Comparison of ENCODE assay signal across 11 cellular contexts in genomic region chr15:98860647-98861041, GRCh38.
DNase-seq lines count a peak whose midpoint lies in the region; ATAC-seq and TF ChIP-seq lines count a peak whose summit lies in the region.
"Had no signal": no experiment of that assay in that cellular context is flagged by ENCODE, and none has a peak within 500 bp of the region (broad histone marks: within the 10 kb centered on the region; RNA-seq: fewer than 3 reads in every experiment).

No MANE protein-coding gene starts in this region.

- H3K9ac ChIP-seq in colonic mucosa (ENCODE audit: low read depth in 2 of 2, low read length in 2 of 2): no peak overlapping the region

- H3K9me3 Mint-ChIP-seq in activated T-cell treated with anti-CD3 and anti-CD28 coated beads, Interleukin-2, amount 50 U/mL, for 72 hours: no peaks in the 10 kb centered on the region
- H3K9me3 Mint-ChIP-seq in T-helper 2 cell treated with Interferon-gamma antibody and Interleukin-4, amounts not matched to agents 5 μg/mL and 100 μg/mL, for 36 hours: no peaks in the 10 kb centered on the region
- no peaks in the 10 kb centered on the region for H3K9me3 Mint-ChIP-seq in immature natural killer cell
- H3K9me3 Mint-ChIP-seq: dendritic cell treated with granulocyte-macrophage colony-stimulating factor and Interleukin-4, amounts not matched to agents 40 ng/mL and 50 ng/mL, for 4 days had no signal

- peak overlapping the region; percentile 21 to 40 for H3K4me3 Mint-ChIP-seq in activated T-cell treated with anti-CD3 and anti-CD28 coated beads, Interleukin-2, amount 50 U/mL, for 72 hours
- H3K4me3 Mint-ChIP-seq in T-helper 2 cell treated with Interferon-gamma antibody and Interleukin-4, amounts not matched to agents 5 μg/mL and 100 μg/mL, for 36 hours: peak overlapping the region; percentile 36
- peak overlapping the region in 4 of 5 donors; percentile 59 to 91 (median 74) for H3K4me3 Mint-ChIP-seq in immature natural killer cell
- H3K4me3 Mint-ChIP-seq: dendritic cell treated with granulocyte-macrophage colony-stimulating factor and Interleukin-4, amounts not matched to agents 40 ng/mL and 50 ng/mL, for 4 days had no signal

- no peaks in the 10 kb centered on the region for H3K36me3 ChIP-seq in upper lobe of right lung
- no peaks in the 10 kb centered on the region for H3K36me3 ChIP-seq in colonic mucosa

- TF ChIP-seq CTCF in upper lobe of right lung (IDR thresholded peaks at IDR 0.05): no peak
- TF ChIP-seq CTCF in colonic mucosa (IDR thresholded peaks at IDR 0.05): no peak

- H3K27me3 Mint-ChIP-seq in activated T-cell treated with anti-CD3 and anti-CD28 coated beads, Interleukin-2, amount 50 U/mL, for 72 hours (ENCODE audit: low read depth): no peaks in the 10 kb centered on the region
- no peaks in the 10 kb centered on the region for H3K27me3 Mint-ChIP-seq in T-helper 2 cell treated with Interferon-gamma antibody and Interleukin-4, amounts not matched to agents 5 μg/mL and 100 μg/mL, for 36 hours (ENCODE audit: low read depth)
- peaks cover 0 to 11% (median 0%) of the 10 kb centered on the region in 3 donors for H3K27me3 Mint-ChIP-seq in immature natural killer cell (ENCODE audit: low read depth in 3 of 3)
- H3K27me3 Mint-ChIP-seq: dendritic cell treated with granulocyte-macrophage colony-stimulating factor and Interleukin-4, amounts not matched to agents 40 ng/mL and 50 ng/mL, for 4 days had no signal

- DNase-seq in activated T-cell treated with anti-CD3 and anti-CD28 coated beads, Interleukin-2, amount 50 U/mL, for 72 hours: no peak
- DNase-seq in activated T-cell treated with anti-CD3 and anti-CD28 coated beads, Interleukin-2, amount 50 U/mL, for 1 hour: no peak
- no peak for DNase-seq in T-helper 2 cell treated with Interferon-gamma antibody and Interleukin-4, amounts not matched to agents 5 μg/mL and 100 μg/mL, for 36 hours (ENCODE audit: low spot score)
- DNase-seq in immature natural killer cell: peak in 2 of 3 donors; percentile 14 to 39
- DNase-seq in upper lobe of right lung: no peak
- no peak for DNase-seq in NCI-H524 treated with DMSO at 0.1 percent for 48 hours (lab: John Stamatoyannopoulos, UW)
- no peak for DNase-seq in colonic mucosa
- no peak for DNase-seq in amygdala (lab: John Stamatoyannopoulos, UW)
- DNase-seq: AML-193; stimulated activated CD4-positive, alpha-beta T cell treated with anti-CD3 and anti-CD28 coated beads, Interleukin-12 subunit alpha, Interleukin-12 subunit beta, amount 100 ng/mL, for 4 hours had no signal

- peaks cover 43% of the 10 kb centered on the region for H3K4me1 ChIP-seq in upper lobe of right lung
- H3K4me1 ChIP-seq in colonic mucosa: peaks cover 4% of the 10 kb centered on the region

- intact Hi-C loops in upper lobe of right lung (cut with DNase I): no loop called here
- intact Hi-C loops in colonic mucosa (cut with DNase I): no loop called here

- peaks cover 57% of the 10 kb centered on the region for H3K4me1 Mint-ChIP-seq in activated T-cell treated with anti-CD3 and anti-CD28 coated beads, Interleukin-2, amount 50 U/mL, for 72 hours (ENCODE audit: low read depth)
- peaks cover 39% of the 10 kb centered on the region for H3K4me1 Mint-ChIP-seq in T-helper 2 cell treated with Interferon-gamma antibody and Interleukin-4, amounts not matched to agents 5 μg/mL and 100 μg/mL, for 36 hours (ENCODE audit: low read depth)
- H3K4me1 Mint-ChIP-seq in immature natural killer cell: peaks cover 36 to 46% of the 10 kb centered on the region in 2 donors

- H3K27ac ChIP-seq in upper lobe of right lung (peak overlapping the region; percentile 61), colonic mucosa (no peak overlapping the region)

- H3K9me3 ChIP-seq in upper lobe of right lung (no peaks in the 10 kb centered on the region), colonic mucosa (no peaks in the 10 kb centered on the region)

- no peak for ATAC-seq in activated T-cell treated with anti-CD3 and anti-CD28 coated beads, Interleukin-2, amount 50 U/mL, for 72 hours (replicated peaks in 1 of 2)
- ATAC-seq in upper lobe of right lung: no peak

- H3K27me3 ChIP-seq in upper lobe of right lung (no peaks in the 10 kb centered on the region), colonic mucosa (no peaks in the 10 kb centered on the region)

- H3K27ac Mint-ChIP-seq in activated T-cell treated with anti-CD3 and anti-CD28 coated beads, Interleukin-2, amount 50 U/mL, for 72 hours: peak overlapping the region; percentile 74
- H3K27ac Mint-ChIP-seq in T-helper 2 cell treated with Interferon-gamma antibody and Interleukin-4, amounts not matched to agents 5 μg/mL and 100 μg/mL, for 36 hours: peak overlapping the region; percentile 80
- peak overlapping the region; percentile 54 to 97 (median 91) for H3K27ac Mint-ChIP-seq in immature natural killer cell
- H3K27ac Mint-ChIP-seq: dendritic cell treated with granulocyte-macrophage colony-stimulating factor and Interleukin-4, amounts not matched to agents 40 ng/mL and 50 ng/mL, for 4 days had no signal

- no peak overlapping the region for H3K4me3 ChIP-seq in upper lobe of right lung
- no peak overlapping the region for H3K4me3 ChIP-seq in colonic mucosa

- peaks cover 0 to 1% of the 10 kb centered on the region in 2 donors for H3K36me3 Mint-ChIP-seq in activated T-cell treated with anti-CD3 and anti-CD28 coated beads, Interleukin-2, amount 50 U/mL, for 72 hours (ENCODE audit: insufficient read depth in 2 of 2)
- no peaks in the 10 kb centered on the region for H3K36me3 Mint-ChIP-seq in T-helper 2 cell treated with Interferon-gamma antibody and Interleukin-4, amounts not matched to agents 5 μg/mL and 100 μg/mL, for 36 hours (ENCODE audit: low read depth)
- no peaks in the 10 kb centered on the region for H3K36me3 Mint-ChIP-seq in immature natural killer cell

Comparison
In these comparisons a context has a peak if more than half of its experiments do, and no peak if none do; other contexts are left out.
1. DNase-seq: peak in immature natural killer cell (2 of 3); none in activated T-cell treated with anti-CD3 and anti-CD28 coated beads, Interleukin-2, amount 50 U/mL, for 72 hours (0 of 2), activated T-cell treated with anti-CD3 and anti-CD28 coated beads, Interleukin-2, amount 50 U/mL, for 1 hour (single experiment), T-helper 2 cell treated with Interferon-gamma antibody and Interleukin-4, amounts not matched to agents 5 μg/mL and 100 μg/mL, for 36 hours (single experiment), upper lobe of right lung (single experiment), NCI-H524 treated with DMSO at 0.1 percent for 48 hours (single experiment), colonic mucosa (single experiment) and amygdala (0 of 56).
2. Peak in every context shown above with its lines, with median percentiles within 50 percentile points of each other: H3K27ac Mint-ChIP-seq and H3K4me3 Mint-ChIP-seq.